Comparison of ENCODE assay signal across 1 cellular context in the genomic region with DNA sequence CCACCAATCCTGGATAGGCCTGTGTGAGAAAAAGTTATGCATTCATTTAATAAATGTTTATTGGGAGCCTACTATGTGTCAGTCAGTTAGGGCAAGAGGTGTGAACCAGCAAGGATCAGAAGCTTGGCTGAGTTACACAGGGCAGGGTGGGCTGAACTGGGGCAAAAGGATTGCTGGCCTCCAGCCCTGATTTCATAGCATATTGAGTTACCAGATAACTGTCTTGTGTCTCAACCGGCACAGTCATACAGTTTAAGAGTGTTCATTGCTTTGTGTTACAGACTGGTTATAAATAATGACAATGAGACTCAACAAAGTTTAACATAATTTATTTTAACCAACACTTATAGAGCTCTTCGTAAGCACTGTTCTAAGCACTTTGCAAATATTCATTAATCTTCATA.
A peak's percentile ranks its signal among the peaks of the same experiment; 100 is the strongest.
TF ChIP-seq lines count a peak whose summit lies in the region.

No MANE protein-coding gene starts in this region.

TF ChIP-seq in SK-N-SH treated with all-trans-retinoic acid at 6 μM for 48 hours, 23 proteins besides CTCF, POLR2A, EP300 and RAD21 (continued from another document):
- TF ChIP-seq, protein P1, sequence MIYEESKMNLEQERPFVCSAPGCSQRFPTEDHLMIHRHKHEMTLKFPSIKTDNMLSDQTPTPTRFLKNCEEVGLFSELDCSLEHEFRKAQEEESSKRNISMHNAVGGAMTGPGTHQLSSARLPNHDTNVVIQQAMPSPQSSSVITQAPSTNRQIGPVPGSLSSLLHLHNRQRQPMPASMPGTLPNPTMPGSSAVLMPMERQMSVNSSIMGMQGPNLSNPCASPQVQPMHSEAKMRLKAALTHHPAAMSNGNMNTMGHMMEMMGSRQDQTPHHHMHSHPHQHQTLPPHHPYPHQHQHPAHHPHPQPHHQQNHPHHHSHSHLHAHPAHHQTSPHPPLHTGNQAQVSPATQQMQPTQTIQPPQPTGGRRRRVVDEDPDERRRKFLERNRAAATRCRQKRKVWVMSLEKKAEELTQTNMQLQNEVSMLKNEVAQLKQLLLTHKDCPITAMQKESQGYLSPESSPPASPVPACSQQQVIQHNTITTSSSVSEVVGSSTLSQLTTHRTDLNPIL (CRISPR knock-in tag; IDR thresholded peaks at IDR 0.05; ENCODE audit: low read depth): peak; percentile 69; the same call in 1 of the 2 replicates
- TF ChIP-seq ZC3H10 (CRISPR knock-in tag; IDR thresholded peaks at IDR 0.05): peak; percentile 81
